ENCODE assay signal across 9 cellular contexts in genomic region chr22:46007848-46008261, GRCh38. TPM values are rescaled to one million over a fixed set of nuclear protein-coding genes. Genes with fewer than 3 reads are reported as not detected.
A peak's percentile ranks its signal among the peaks of the same experiment; 100 is the strongest.
DNase-seq lines count a peak whose midpoint lies in the region; ATAC-seq and TF ChIP-seq lines count a peak whose summit lies in the region.
"Had no signal": no experiment of that assay in that cellular context is flagged by ENCODE, and none has a peak within 500 bp of the region (broad histone marks: within the 10 kb centered on the region; RNA-seq: fewer than 3 reads in every experiment).

No MANE protein-coding gene starts in this region.

- peaks cover 4% of the 10 kb centered on the region for H3K36me3 Mint-ChIP-seq in HFFc6 (ENCODE audit: low read depth)

- H3K27me3 ChIP-seq in adrenal gland (no peaks in the 10 kb centered on the region), right cardiac atrium (ENCODE audit: control insufficient read depth, insufficient read depth) (no peaks in the 10 kb centered on the region), subcutaneous abdominal adipose tissue (ENCODE audit: control insufficient read depth in 5 of 5, insufficient read depth in 4 of 5, low read length in 5 of 5) (no peaks in the 10 kb centered on the region)

- DNase-seq in HFFc6 (peak; percentile 91), adrenal gland (peak in 4 of 7 donors; percentile 46 to 83 (median 54)), right cardiac atrium (peak; percentile 93 to 95 (median 95)), retina (no peak)
- DNase-seq in activated CD4-positive, alpha-beta T cell treated with anti-CD3 and anti-CD28 coated beads for 1 hour, result no peak
- DNase-seq: activated CD8-positive, alpha-beta memory T cell treated with anti-CD3 and anti-CD28 coated beads for 24 hours had no signal

- H3K27ac ChIP-seq in adrenal gland (peak overlapping the region; percentile 48 to 86 (median 70)), right cardiac atrium (ENCODE audit: low read length) (peak overlapping the region; percentile 88), subcutaneous abdominal adipose tissue (ENCODE audit: low read depth, low read length) (peak overlapping the region; percentile 97)

- H3K4me1 ChIP-seq in adrenal gland (replicated peaks in 1 of 2), result peaks cover 26 to 37% of the 10 kb centered on the region in 2 donors
- H3K4me1 ChIP-seq in right cardiac atrium (ENCODE audit: control insufficient read depth, insufficient read depth, low read length), result peaks cover 6% of the 10 kb centered on the region
- peaks cover 22 to 67% (median 57%) of the 10 kb centered on the region in 5 donors for H3K4me1 ChIP-seq in subcutaneous abdominal adipose tissue (ENCODE audit: control insufficient read depth in 5 of 5, insufficient read depth in 5 of 5, low read length in 5 of 5)

- H3K9me3 ChIP-seq in adrenal gland (replicated peaks in 1 of 3) (peaks cover 0 to 6% (median 0%) of the 10 kb centered on the region in 3 donors), right cardiac atrium (ENCODE audit: control insufficient read depth, low read length) (no peaks in the 10 kb centered on the region), subcutaneous abdominal adipose tissue (ENCODE audit: control insufficient read depth in 5 of 5, low read length in 5 of 5) (peaks cover 0 to 11% (median 9%) of the 10 kb centered on the region in 5 donors)

- peak overlapping the region; percentile 26 to 90 (median 78) for H3K9ac ChIP-seq in subcutaneous abdominal adipose tissue (ENCODE audit: low read length in 5 of 5)

- 64 to 90% (median 76%) methylated on average over 2 to 25 of the region's 25 CpGs for WGBS in adrenal gland, 4 donors
- 17% methylated on average over 25 of the region's 25 CpGs for whole genome bisulfite sequencing in right cardiac atrium

- peaks cover 67% of the 10 kb centered on the region for H3K4me1 Mint-ChIP-seq in HFFc6 (ENCODE audit: low read depth)

- peak; percentile 78 to 80 for ATAC-seq in right cardiac atrium
- no peak for ATAC-seq in HG03442 (IDR thresholded peaks at IDR 0.05; ENCODE audit: unreplicated experiment)
- ATAC-seq in HG03378 (IDR thresholded peaks at IDR 0.05; ENCODE audit: unreplicated experiment), result no peak

- no peaks in the 10 kb centered on the region; the same call in 1 of the 2 replicates for H3K27me3 Mint-ChIP-seq in HFFc6 (ENCODE audit: insufficient read depth)

- H3K36me3 ChIP-seq in adrenal gland (replicated peaks in 1 of 2) (no peaks in the 10 kb centered on the region), subcutaneous abdominal adipose tissue (ENCODE audit: control insufficient read depth in 5 of 5, insufficient read depth in 5 of 5, low read length in 5 of 5) (no peaks in the 10 kb centered on the region)

- H3K4me3 Mint-ChIP-seq in HFFc6, result peak overlapping the region; percentile 41

- no peak for TF ChIP-seq POLR2A in adrenal gland (IDR thresholded peaks at IDR 0.05)

- H3K4me3 ChIP-seq in adrenal gland (no peak overlapping the region), right cardiac atrium (ENCODE audit: low read length) (no peak overlapping the region), subcutaneous abdominal adipose tissue (ENCODE audit: low read depth in 1 of 5, low read length in 5 of 5) (peak overlapping the region in 1 of 5 donors; percentile 46)

- H3K27ac Mint-ChIP-seq in HFFc6, result peak overlapping the region; percentile 91

- H3K9me3 Mint-ChIP-seq in HFFc6, result peaks cover 8% of the 10 kb centered on the region

- intact Hi-C loops in adrenal gland (cut with DNase I), result loop anchor here (2.0 to 5.0 kb wide), 2 partner anchors 109 kb away; no protein-coding TSS in a partner anchor
- intact Hi-C loops in right cardiac atrium (cut with DNase I), result loop anchor here in 3 of 4 donors (2.0 to 10.0 kb wide), 5 partner anchors 64 to 287 kb away; partner anchors contain the start of gene GTSE1 (in 1 of the 3)

- TF ChIP-seq CTCF in HFFc6 (IDR thresholded peaks at IDR 0.05), result no peak; the same call in 1 of the 2 replicates
- TF ChIP-seq CTCF in adrenal gland (IDR thresholded peaks at IDR 0.05), result no peak

RNA-seq across cellular contexts. Expression of gene WNT7B, which starts 30.9 kb away (rescaled TPM):
- total RNA-seq in HFFc6 (2021; fragmentation: NEBNext Ultra II Directional; extraction: Animal tissue kit (Norgen Biotek cat#: 25700)), result under 1 TPM in 5 of 6 experiments, not detected in 1; 0.07 to 0.14 (median 0.09) TPM
- under 1 TPM in 3 of 8 donors, not detected in 5; 0.07 to 0.24 (median 0.13) TPM for total RNA-seq in adrenal gland
- under 1 TPM in 1 of 3 donors, not detected in 2; 0.16 TPM for polyA plus RNA-seq in adrenal gland
- total RNA-seq in right cardiac atrium, result not detected
- not detected for polyA plus RNA-seq in right cardiac atrium

Comparison
In these comparisons a context has a peak if more than half of its experiments do, and no peak if none do; other contexts are left out.
1. DNase-seq: peak in HFFc6 (single experiment), adrenal gland (4 of 7) and right cardiac atrium (3 of 3); none in retina (single experiment) and activated CD4-positive, alpha-beta T cell treated with anti-CD3 and anti-CD28 coated beads for 1 hour (single experiment).
2. ATAC-seq: peak in right cardiac atrium (2 of 2); none in HG03442 (single experiment) and HG03378 (single experiment).
3. Peak in every context shown above with its lines, with median percentiles within 50 percentile points of each other: H3K27ac ChIP-seq.